ENCODE assay signal across 17 cellular contexts in genomic region chr16:68920349-68920748, GRCh38.
DNase-seq lines count a peak whose midpoint lies in the region; ATAC-seq and TF ChIP-seq lines count a peak whose summit lies in the region.
"Had no signal": no experiment of that assay in that cellular context is flagged by ENCODE, and none has a peak within 500 bp of the region (broad histone marks: within the 10 kb centered on the region; RNA-seq: fewer than 3 reads in every experiment).

No MANE protein-coding gene starts in this region.

- no peak for TF ChIP-seq CTCF in PC-3 (conservative IDR thresholded peaks at IDR 0.05; ENCODE audit: low read depth, low read length)
- no peak for TF ChIP-seq CTCF in mammary epithelial cell (conservative IDR thresholded peaks at IDR 0.05 in 1 of 2, IDR thresholded peaks at IDR 0.05 in 1 of 2; ENCODE audit: extremely low read depth in 1 of 2, insufficient read depth in 1 of 2, low read depth in 1 of 2, low read length in 2 of 2)

- H4K20me1 ChIP-seq in PC-3 (ENCODE audit: low read length) = no peaks in the 10 kb centered on the region
- no peaks in the 10 kb centered on the region for H4K20me1 ChIP-seq in mammary epithelial cell (ENCODE audit: insufficient read depth, low read length)

- POLR2A ChIA-PET in PC-3 (lab: Charles Lee; ENCODE audit: unreplicated experiment) = no interaction called here
- POLR2A ChIA-PET in naive thymus-derived CD4-positive, alpha-beta T cell (lab: Charles Lee) = interaction anchor here (0.6 kb wide), 1 partner anchor 28 kb away, joined by 3 read pairs; no protein-coding TSS in a partner anchor

- dilution Hi-C loops in mammary epithelial cell (cut with HindIII; ENCODE audit: low sequenced_read_pairs) = no loop called here

- in situ Hi-C loops in mammary epithelial cell (cut with MboI; ENCODE audit: low sequenced_read_pairs in 2 of 2) = no loop called here

- no peaks in the 10 kb centered on the region for H3K79me2 ChIP-seq in PC-3 (ENCODE audit: low read length)
- H3K79me2 ChIP-seq in mammary epithelial cell (ENCODE audit: insufficient read depth, low read length) = no peaks in the 10 kb centered on the region

- DNase-seq in PC-3 = no peak
- DNase-seq in mammary epithelial cell = peak; percentile 51
- DNase-seq in NCI-H1694 (lab: John Stamatoyannopoulos, UW) = no peak
- DNase-seq in epidermal melanocyte (ENCODE audit: insufficient read length, low spot score) = no peak
- no peak for DNase-seq in naive thymus-derived CD4-positive, alpha-beta T cell
- DNase-seq: C1 segment of cervical spinal cord; CD4-positive, alpha-beta T cell; DMS153; DMS79 treated with DMSO at 0.1 percent for 48 hours; EL; HFFc6 had no signal

- peaks cover 3% of the 10 kb centered on the region for H3F3A ChIP-seq in PC-3 (ENCODE audit: low read length, unreplicated experiment)

- no peaks in the 10 kb centered on the region for H3K9me2 ChIP-seq in PC-3 (replicated peaks; ENCODE audit: low read length)

- WGBS in mammary epithelial cell (ENCODE audit: low coverage, missing lambda C conversion rate) = 69% methylated on average over 3 of the region's 3 CpGs

- no peak overlapping the region for H3K4me3 Mint-ChIP-seq in naive thymus-derived CD4-positive, alpha-beta T cell
- H3K4me3 Mint-ChIP-seq in activated T-helper 17 cell treated with anti-CD3 and anti-CD28 coated beads, Interleukin-2, amount 50 U/mL, for 72 hours = no peak overlapping the region
- H3K4me3 Mint-ChIP-seq: B cell; CD4-positive, alpha-beta T cell; GM23338; HFFc6 had no signal

- ATAC-seq in PC-3 (no peak), esophagus mucosa (peak; percentile 58)
- ATAC-seq in naive thymus-derived CD4-positive, alpha-beta T cell = no peak
- no peak for ATAC-seq in activated T-helper 17 cell treated with anti-CD3 and anti-CD28 coated beads, Interleukin-2, amount 50 U/mL, for 72 hours (replicated peaks)
- ATAC-seq: GM23338 had no signal

- BruUV-seq in PC-3 (replicated peaks; lab: Mats Ljungman, UMichigan) = no TSS peak
- no TSS peak for BruUV-seq in mammary epithelial cell (replicated peaks; lab: Mats Ljungman, UMichigan)

- intact Hi-C loops in PC-3 (cut with micrococcal nuclease) = loop anchor here (10.0 kb wide), 1 partner anchor 94 kb away; no protein-coding TSS in a partner anchor
- intact Hi-C loops in mammary epithelial cell (cut with micrococcal nuclease) = loop anchor here (2.0 kb wide), 1 partner anchor 32 kb away; no protein-coding TSS in a partner anchor
- intact Hi-C loops in naive thymus-derived CD4-positive, alpha-beta T cell (cut with micrococcal nuclease) = no loop called here

- H3K9me3 Mint-ChIP-seq in naive thymus-derived CD4-positive, alpha-beta T cell = no peaks in the 10 kb centered on the region
- no peaks in the 10 kb centered on the region for H3K9me3 Mint-ChIP-seq in activated T-helper 17 cell treated with anti-CD3 and anti-CD28 coated beads, Interleukin-2, amount 50 U/mL, for 72 hours
- H3K9me3 Mint-ChIP-seq: CD4-positive, alpha-beta T cell; GM23338; HFFc6 had no signal

- peaks cover 35% of the 10 kb centered on the region for H3K4me1 ChIP-seq in PC-3 (ENCODE audit: insufficient read depth, low read length)
- peaks cover 51% of the 10 kb centered on the region for H3K4me1 ChIP-seq in mammary epithelial cell (ENCODE audit: insufficient read depth, low read length)
- no peaks in the 10 kb centered on the region for H3K4me1 ChIP-seq in naive thymus-derived CD4-positive, alpha-beta T cell (ENCODE audit: control insufficient read depth in 2 of 2, insufficient read depth in 2 of 2, low read length in 2 of 2)
- H3K4me1 ChIP-seq: HAP-1 had no signal

- H3K9ac ChIP-seq in PC-3 (ENCODE audit: low read length) (no peak overlapping the region), mammary epithelial cell (ENCODE audit: insufficient read depth, low read length) (no peak overlapping the region)

- peak overlapping the region; percentile 96 for H3K27ac ChIP-seq in PC-3 (ENCODE audit: low read length)
- H3K27ac ChIP-seq in mammary epithelial cell (ENCODE audit: insufficient read depth, low read depth, low read length) = peak overlapping the region; percentile 43
- no peak overlapping the region for H3K27ac ChIP-seq in naive thymus-derived CD4-positive, alpha-beta T cell (ENCODE audit: low read depth, low read length)
- H3K27ac ChIP-seq: HL-60 had no signal

- H3K4me3 ChIP-seq in PC-3 (ENCODE audit: low read length) = no peak overlapping the region
- no peak overlapping the region for H3K4me3 ChIP-seq in mammary epithelial cell (replicated peaks in 1 of 3; ENCODE audit: insufficient read depth in 1 of 3, low read depth in 2 of 3, low read length in 3 of 3)
- no peak overlapping the region for H3K4me3 ChIP-seq in naive thymus-derived CD4-positive, alpha-beta T cell (ENCODE audit: low read length)
- H3K4me3 ChIP-seq: GM23338, HAP-1 had no signal

- peaks cover 0 to 3% (median 0%) of the 10 kb centered on the region in 7 donors for H3K4me1 Mint-ChIP-seq in naive thymus-derived CD4-positive, alpha-beta T cell
- H3K4me1 Mint-ChIP-seq in activated T-helper 17 cell treated with anti-CD3 and anti-CD28 coated beads, Interleukin-2, amount 50 U/mL, for 72 hours = peaks cover 5% of the 10 kb centered on the region
- H3K4me1 Mint-ChIP-seq: B cell, GM23338 had no signal

- no peak overlapping the region for H2AFZ ChIP-seq in PC-3 (ENCODE audit: low read length)
- peak overlapping the region; percentile 25 for H2AFZ ChIP-seq in mammary epithelial cell (ENCODE audit: low read depth, low read length)
- H2AFZ ChIP-seq: GM23338 had no signal

- H3K27me3 ChIP-seq in PC-3 (ENCODE audit: low read length) = no peaks in the 10 kb centered on the region
- no peaks in the 10 kb centered on the region for H3K27me3 ChIP-seq in mammary epithelial cell (ENCODE audit: insufficient read depth, low read length)
- no peaks in the 10 kb centered on the region for H3K27me3 ChIP-seq in naive thymus-derived CD4-positive, alpha-beta T cell (ENCODE audit: control insufficient read depth in 2 of 2, insufficient read depth in 2 of 2, low read length in 2 of 2)

- peak overlapping the region in 1 of 9 donors; percentile 53 for H3K27ac Mint-ChIP-seq in naive thymus-derived CD4-positive, alpha-beta T cell
- no peak overlapping the region for H3K27ac Mint-ChIP-seq in activated T-helper 17 cell treated with anti-CD3 and anti-CD28 coated beads, Interleukin-2, amount 50 U/mL, for 72 hours
- H3K27ac Mint-ChIP-seq: B cell; CD4-positive, alpha-beta T cell; GM23338; HFFc6 had no signal

- H3K36me3 ChIP-seq in PC-3 (ENCODE audit: low read depth, low read length) (no peaks in the 10 kb centered on the region; the same call in 1 of the 2 replicates), mammary epithelial cell (ENCODE audit: insufficient read depth, low read length) (no peaks in the 10 kb centered on the region)
- peaks cover 0 to 34% (median 11%) of the 10 kb centered on the region in 3 experiments for H3K36me3 ChIP-seq in naive thymus-derived CD4-positive, alpha-beta T cell (ENCODE audit: control insufficient read depth in 2 of 3, insufficient read depth in 3 of 3, low read length in 3 of 3)

- H3K9me3 ChIP-seq in PC-3 (ENCODE audit: low read length) (no peaks in the 10 kb centered on the region), mammary epithelial cell (replicated peaks; ENCODE audit: insufficient read depth, low read length) (no peaks in the 10 kb centered on the region)
- H3K9me3 ChIP-seq in naive thymus-derived CD4-positive, alpha-beta T cell (ENCODE audit: control insufficient read depth in 2 of 3, low read length in 3 of 3) = no peaks in the 10 kb centered on the region
- H3K9me3 ChIP-seq: HAP-1 had no signal

- no peaks in the 10 kb centered on the region for H3K27me3 Mint-ChIP-seq in naive thymus-derived CD4-positive, alpha-beta T cell
- no peaks in the 10 kb centered on the region for H3K27me3 Mint-ChIP-seq in activated T-helper 17 cell treated with anti-CD3 and anti-CD28 coated beads, Interleukin-2, amount 50 U/mL, for 72 hours
- H3K27me3 Mint-ChIP-seq: B cell; CD4-positive, alpha-beta T cell had no signal

- H3K4me2 ChIP-seq in PC-3 (ENCODE audit: low read length) (no peak overlapping the region), mammary epithelial cell (ENCODE audit: insufficient read depth, low read depth, low read length) (no peak overlapping the region)
- H3K4me2 ChIP-seq: GM23338 had no signal

- CTCF ChIA-PET in PC-3 (lab: Charles Lee) (no interaction called here), mammary epithelial cell (lab: Charles Lee; ENCODE audit: low non-redundant PET) (interaction anchor here (0.7 kb wide), 1 partner anchor 72 kb away, joined by 3 read pairs; no protein-coding TSS in a partner anchor)
- CTCF ChIA-PET in naive thymus-derived CD4-positive, alpha-beta T cell (lab: Charles Lee) = no interaction called here

- peaks cover 15 to 53% (median 34%) of the 10 kb centered on the region in 5 donors for H3K36me3 Mint-ChIP-seq in naive thymus-derived CD4-positive, alpha-beta T cell
- H3K36me3 Mint-ChIP-seq in activated T-helper 17 cell treated with anti-CD3 and anti-CD28 coated beads, Interleukin-2, amount 50 U/mL, for 72 hours (ENCODE audit: low read depth) = peaks cover 66% of the 10 kb centered on the region

Comparison
In these comparisons a context has a peak if more than half of its experiments do, and no peak if none do; other contexts are left out.
1. intact Hi-C loops: an anchor here in PC-3 (10.0 kb wide) and mammary epithelial cell (2.0 kb wide); none called in naive thymus-derived CD4-positive, alpha-beta T cell.